In the genomic region with DNA sequence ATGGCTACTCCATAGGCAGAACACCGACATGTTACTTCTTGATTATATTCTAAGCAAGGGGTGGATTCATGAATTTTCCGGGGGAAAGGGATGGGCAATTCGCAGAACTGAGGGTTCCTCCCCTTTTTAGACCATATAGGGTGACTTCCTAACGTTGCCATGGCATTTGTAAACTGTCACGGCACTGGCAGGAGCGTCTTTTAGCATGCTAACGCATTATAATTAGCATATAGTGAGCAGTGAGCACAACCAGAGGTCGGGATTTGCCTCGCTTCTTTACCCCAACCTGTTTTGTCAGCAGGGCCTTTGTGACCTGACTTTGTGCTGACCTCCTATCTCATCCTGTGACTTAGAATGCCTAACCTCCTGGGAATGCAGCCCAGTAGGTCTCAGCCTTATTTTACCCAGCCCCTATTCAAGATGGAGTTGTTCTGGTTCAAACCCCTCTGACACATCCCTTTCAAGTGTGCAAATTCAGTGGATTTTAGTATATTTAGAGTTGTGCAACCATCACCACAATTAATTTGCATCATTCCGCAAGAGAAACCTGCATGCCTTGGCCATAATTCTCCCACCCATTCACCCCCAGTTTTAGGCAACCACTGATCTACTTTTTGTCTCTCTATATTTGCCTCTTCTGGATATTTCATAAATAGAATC, we compare ENCODE assay signal across 11 cellular contexts. TPM values are rescaled to one million over a fixed set of nuclear protein-coding genes. Genes with fewer than 3 reads are reported as not detected.
DNase-seq lines count a peak whose midpoint lies in the region; ATAC-seq and TF ChIP-seq lines count a peak whose summit lies in the region.
"Had no signal": no experiment of that assay in that cellular context is flagged by ENCODE, and none has a peak within 500 bp of the region (broad histone marks: within the 10 kb centered on the region; RNA-seq: fewer than 3 reads in every experiment).

No MANE protein-coding gene starts in this region.

- H4K5ac ChIP-seq in mesendoderm (ENCODE audit: low read length), result no peak overlapping the region

- no peak for TF ChIP-seq EP300 in transverse colon (IDR thresholded peaks at IDR 0.05; ENCODE audit: low read depth)

- no peak overlapping the region for H3K18ac ChIP-seq in mesendoderm (ENCODE audit: low read length)

- no peak overlapping the region for H3K4me3 Mint-ChIP-seq in activated CD4-positive, alpha-beta memory T cell treated with anti-CD3 and anti-CD28 coated beads for 36 hours
- H3K4me3 Mint-ChIP-seq: dendritic cell treated with granulocyte-macrophage colony-stimulating factor and Interleukin-4, amounts not matched to agents 40 ng/mL and 50 ng/mL, for 4 days had no signal

- H3K27ac ChIP-seq in SK-N-MC (peak overlapping the region; percentile 88), esophagus squamous epithelium (peak overlapping the region in 1 of 4 donors; percentile 57), mesendoderm (ENCODE audit: low read depth, low read length) (peak overlapping the region; percentile 45), transverse colon (peak overlapping the region; percentile 63 to 74 (median 70))

- intact Hi-C loops in esophagus squamous epithelium (cut with DNase I) (no loop called here), transverse colon (cut with DNase I; ENCODE audit: low total_unique reads) (no loop called here)
- intact Hi-C loops in activated CD4-positive, alpha-beta memory T cell treated with anti-CD3 and anti-CD28 coated beads for 36 hours (cut with micrococcal nuclease), result no loop called here

- H3K27me3 ChIP-seq in esophagus squamous epithelium (no peaks in the 10 kb centered on the region), mesendoderm (ENCODE audit: insufficient read depth, low read length, poor library complexity) (no peaks in the 10 kb centered on the region), transverse colon (no peaks in the 10 kb centered on the region)

- H3K9ac ChIP-seq in SK-N-MC (ENCODE audit: insufficient read length) (peak overlapping the region; percentile 72), mesendoderm (ENCODE audit: low read length) (no peak overlapping the region)

- H3K9me3 ChIP-seq in SK-N-MC (ENCODE audit: low read depth, low read length) (no peaks in the 10 kb centered on the region), esophagus squamous epithelium (no peaks in the 10 kb centered on the region), transverse colon (no peaks in the 10 kb centered on the region)

- peaks cover 18% of the 10 kb centered on the region for H3K36me3 Mint-ChIP-seq in activated CD4-positive, alpha-beta memory T cell treated with anti-CD3 and anti-CD28 coated beads for 36 hours

- H3K36me3 ChIP-seq in SK-N-MC (ENCODE audit: insufficient read depth, low read length) (peaks cover 28% of the 10 kb centered on the region), esophagus squamous epithelium (peaks cover 0 to 23% (median 0%) of the 10 kb centered on the region in 3 donors), mesendoderm (ENCODE audit: control insufficient read depth, insufficient read depth, low read length) (no peaks in the 10 kb centered on the region), transverse colon (no peaks in the 10 kb centered on the region)

- no peaks in the 10 kb centered on the region for H3K27me3 Mint-ChIP-seq in activated CD4-positive, alpha-beta memory T cell treated with anti-CD3 and anti-CD28 coated beads for 36 hours
- H3K27me3 Mint-ChIP-seq: dendritic cell treated with granulocyte-macrophage colony-stimulating factor and Interleukin-4, amounts not matched to agents 40 ng/mL and 50 ng/mL, for 4 days had no signal

- TF ChIP-seq POLR2A in esophagus squamous epithelium (IDR thresholded peaks at IDR 0.05) (no peak), transverse colon (IDR thresholded peaks at IDR 0.05) (no peak)

- peaks cover 12% of the 10 kb centered on the region for H3K4me1 Mint-ChIP-seq in activated CD4-positive, alpha-beta memory T cell treated with anti-CD3 and anti-CD28 coated beads for 36 hours (ENCODE audit: low read depth)

- ATAC-seq in GM21526 (IDR thresholded peaks at IDR 0.05; ENCODE audit: low FRiP score, unreplicated experiment), result no peak

- no peak overlapping the region for H2BK5ac ChIP-seq in mesendoderm (ENCODE audit: low read length)

- H3K4me3 ChIP-seq in SK-N-MC (peak overlapping the region; percentile 72), esophagus squamous epithelium (peak overlapping the region in 3 of 4 donors; percentile 5 to 48 (median 17)), mesendoderm (ENCODE audit: low read length) (no peak overlapping the region), transverse colon (peak overlapping the region in 1 of 4 donors; percentile 5)

- H3K27ac Mint-ChIP-seq in activated CD4-positive, alpha-beta memory T cell treated with anti-CD3 and anti-CD28 coated beads for 36 hours, result no peak overlapping the region
- H3K27ac Mint-ChIP-seq: dendritic cell treated with granulocyte-macrophage colony-stimulating factor and Interleukin-4, amounts not matched to agents 40 ng/mL and 50 ng/mL, for 4 days had no signal

- H3K4me2 ChIP-seq in mesendoderm (ENCODE audit: low read length), result no peak overlapping the region

- H3K79me2 ChIP-seq in mesendoderm (ENCODE audit: control insufficient read depth, insufficient read depth, low read length), result peaks cover 5% of the 10 kb centered on the region

- TF ChIP-seq CTCF in esophagus squamous epithelium (IDR thresholded peaks at IDR 0.05) (no peak), transverse colon (IDR thresholded peaks at IDR 0.05) (no peak)

- no peak overlapping the region for H3K23ac ChIP-seq in mesendoderm (ENCODE audit: low read length)

- in situ Hi-C loops in transverse colon (cut with MboI; ENCODE audit: low pct_ligation_motif_present in 1 of 4, low pct_unique_long_range_greater_than_20kb in 1 of 4, low sequenced_read_pairs in 3 of 4), result no loop called here

- CTCF ChIA-PET in activated CD4-positive, alpha-beta memory T cell treated with anti-CD3 and anti-CD28 coated beads for 36 hours (lab: Charles Lee), result interaction anchor here (0.6 kb wide), 1 partner anchor 1369 kb away, joined by 3 read pairs; no protein-coding TSS in a partner anchor

- no peak overlapping the region for H2AK5ac ChIP-seq in mesendoderm (ENCODE audit: low read length)

- no peak overlapping the region for H2BK120ac ChIP-seq in mesendoderm (ENCODE audit: low read depth, low read length)

- 19 to 34% methylated on average over 9 to 10 of the region's 10 CpGs for WGBS in esophagus squamous epithelium, 2 donors
- no CpG with 5 or more reads among the region's 10 CpGs for WGBS in mesendoderm (ENCODE audit: extremely low coverage, insufficient coverage, low lambda C conversion rate)
- WGBS in transverse colon (ENCODE audit: low coverage in 1 of 2), 2 donors, result 61 to 66% methylated on average over 5 to 10 of the region's 10 CpGs

- H3K4me1 ChIP-seq in esophagus squamous epithelium, result peaks cover 3 to 48% (median 16%) of the 10 kb centered on the region in 3 donors
- peaks cover 2% of the 10 kb centered on the region for H3K4me1 ChIP-seq in mesendoderm (ENCODE audit: control insufficient read depth, low read depth, low read length)
- peaks cover 16 to 49% (median 22%) of the 10 kb centered on the region in 4 donors for H3K4me1 ChIP-seq in transverse colon

- POLR2A ChIA-PET in activated CD4-positive, alpha-beta memory T cell treated with anti-CD3 and anti-CD28 coated beads for 36 hours (lab: Charles Lee), result no interaction called here

- peaks cover 4% of the 10 kb centered on the region for H3K9me3 Mint-ChIP-seq in activated CD4-positive, alpha-beta memory T cell treated with anti-CD3 and anti-CD28 coated beads for 36 hours
- H3K9me3 Mint-ChIP-seq: dendritic cell treated with granulocyte-macrophage colony-stimulating factor and Interleukin-4, amounts not matched to agents 40 ng/mL and 50 ng/mL, for 4 days had no signal

- H3K4ac ChIP-seq in mesendoderm (ENCODE audit: low read depth, low read length), result no peak overlapping the region

- H2BK15ac ChIP-seq in mesendoderm (replicated peaks; ENCODE audit: low read depth), result no peak overlapping the region

- no peak overlapping the region for H4K8ac ChIP-seq in mesendoderm (ENCODE audit: low read depth, low read length)

- no peak overlapping the region for H3K56ac ChIP-seq in mesendoderm (ENCODE audit: low read length)

- H3K79me1 ChIP-seq in mesendoderm (ENCODE audit: low read length), result peaks cover 7% of the 10 kb centered on the region

- no peak for DNase-seq in SK-N-MC (ENCODE audit: low read depth, low spot score)
- DNase-seq in esophagus squamous epithelium (lab: John Stamatoyannopoulos, UW), result no peak
- DNase-seq in mesendoderm, result peak; percentile 94
- no peak for DNase-seq in transverse colon
- DNase-seq in amniotic stem cell (lab: John Stamatoyannopoulos, UW), result no peak
- no peak for DNase-seq in activated CD4-positive, alpha-beta memory T cell treated with anti-CD3 and anti-CD28 coated beads for 36 hours
- DNase-seq: activated CD8-positive, alpha-beta memory T cell treated with anti-CD3 and anti-CD28 coated beads, Interleukin-2, amount 50 U/mL, for 48 hours; GDM1; NCI-H1694 had no signal

RNA-seq across cellular contexts. Expression of a gene that starts 27.4 kb away (rescaled TPM):
- 10 to 100 TPM; 18.9 to 28.6 (median 25.8) TPM for total RNA-seq in esophagus squamous epithelium
- 14.7 TPM for polyA plus RNA-seq in mesendoderm (2013, experiment 1 of 2)
- polyA plus RNA-seq in mesendoderm (2013, experiment 2 of 2), result 14.1 TPM
- 10 to 100 TPM in 3 of 4 donors, 1 to 10 TPM in 1; 8.6 to 77.1 (median 49.5) TPM for total RNA-seq in transverse colon
- total RNA-seq in activated CD4-positive, alpha-beta memory T cell treated with anti-CD3 and anti-CD28 coated beads for 36 hours, result 1 to 10 TPM; 8.1 to 9.7 TPM
